10 cellular contexts compared by ENCODE assay signal in genomic region chr9:137168907-137169763, GRCh38. TPM values are rescaled to one million over a fixed set of nuclear protein-coding genes. Genes with fewer than 3 reads are reported as not detected.
DNase-seq lines count a peak whose midpoint lies in the region; ATAC-seq and TF ChIP-seq lines count a peak whose summit lies in the region.
"Had no signal": no experiment of that assay in that cellular context is flagged by ENCODE, and none has a peak within 500 bp of the region (broad histone marks: within the 10 kb centered on the region; RNA-seq: fewer than 3 reads in every experiment).

No MANE protein-coding gene starts in this region.

- H2BK15ac ChIP-seq in mesendoderm (replicated peaks; ENCODE audit: low read depth) = no peak overlapping the region

- no peak for TF ChIP-seq CTCF in chondrocyte (IDR thresholded peaks at IDR 0.05)

- peak overlapping the region; percentile 55 for H3K4me3 Mint-ChIP-seq in chondrocyte (ENCODE audit: unreplicated experiment)

- no peak overlapping the region for H3K27ac Mint-ChIP-seq in chondrocyte (ENCODE audit: unreplicated experiment)

- no peaks in the 10 kb centered on the region for H3K36me3 ChIP-seq in mesendoderm (ENCODE audit: control insufficient read depth, insufficient read depth, low read length)

- H3K9me3 Mint-ChIP-seq in chondrocyte (ENCODE audit: low read depth) = no peaks in the 10 kb centered on the region

- H2BK5ac ChIP-seq in mesendoderm (ENCODE audit: low read length) = no peak overlapping the region

- ATAC-seq in HG02759 (IDR thresholded peaks at IDR 0.05; ENCODE audit: unreplicated experiment) = peak; percentile 47
- ATAC-seq in HG02588 (IDR thresholded peaks at IDR 0.05; ENCODE audit: unreplicated experiment) = no peak
- ATAC-seq in HG03196 (IDR thresholded peaks at IDR 0.05; ENCODE audit: unreplicated experiment) = no peak
- no peak for ATAC-seq in GM21717 (IDR thresholded peaks at IDR 0.05; ENCODE audit: unreplicated experiment)

- H3K79me1 ChIP-seq in mesendoderm (ENCODE audit: low read length) = no peaks in the 10 kb centered on the region

- no peak overlapping the region for H4K8ac ChIP-seq in mesendoderm (ENCODE audit: low read depth, low read length)

- no peak overlapping the region for H2BK120ac ChIP-seq in mesendoderm (ENCODE audit: low read depth, low read length)

- H3K4me3 ChIP-seq in mesendoderm (ENCODE audit: low read length) = no peak overlapping the region

- peaks cover 3% of the 10 kb centered on the region for H3K4me1 Mint-ChIP-seq in chondrocyte (ENCODE audit: low read depth)

- H3K36me3 Mint-ChIP-seq in chondrocyte (ENCODE audit: low read depth) = no peaks in the 10 kb centered on the region

- H3K4me2 ChIP-seq in mesendoderm (ENCODE audit: low read length) = peak overlapping the region; percentile 84

- no peaks in the 10 kb centered on the region for H3K79me2 ChIP-seq in mesendoderm (ENCODE audit: control insufficient read depth, insufficient read depth, low read length)

- H3K56ac ChIP-seq in mesendoderm (ENCODE audit: low read length) = peak overlapping the region; percentile 34

- H3K4me1 ChIP-seq in mesendoderm (ENCODE audit: control insufficient read depth, low read depth, low read length) = no peaks in the 10 kb centered on the region

- no peak overlapping the region for H3K18ac ChIP-seq in mesendoderm (ENCODE audit: low read length)

- no peak overlapping the region for H3K23ac ChIP-seq in mesendoderm (ENCODE audit: low read length)

- no peak overlapping the region for H3K4ac ChIP-seq in mesendoderm (ENCODE audit: low read depth, low read length)

- WGBS in mesendoderm (ENCODE audit: extremely low coverage, insufficient coverage, low lambda C conversion rate) = no CpG with 5 or more reads among the region's 114 CpGs

- peaks cover 32% of the 10 kb centered on the region for H3K27me3 ChIP-seq in mesendoderm (ENCODE audit: insufficient read depth, low read length, poor library complexity)

- DNase-seq in DMS 273 (lab: John Stamatoyannopoulos, UW; ENCODE audit: unreplicated experiment) (peak; percentile 93), NOMO-1 (lab: John Stamatoyannopoulos, UW; ENCODE audit: unreplicated experiment in 2 of 2) (peak; percentile 47 to 69), chondrocyte (ENCODE audit: low spot score) (no peak), mesendoderm (peak; percentile 74)

- H3K27me3 Mint-ChIP-seq in chondrocyte (ENCODE audit: low read depth) = peaks cover 25% of the 10 kb centered on the region

- no peak overlapping the region for H3K9ac ChIP-seq in mesendoderm (ENCODE audit: low read length)

- H3K27ac ChIP-seq in mesendoderm (ENCODE audit: low read depth, low read length) = no peak overlapping the region

- no peak overlapping the region for H4K5ac ChIP-seq in mesendoderm (ENCODE audit: low read length)

- no peak overlapping the region for H2AK5ac ChIP-seq in mesendoderm (ENCODE audit: low read length)

RNA-seq across cellular contexts. Expression of gene LRRC26, which starts 0.7 kb away (rescaled TPM):
- not detected in 3 replicates for total RNA-seq in chondrocyte
- 0.08 TPM for polyA plus RNA-seq in mesendoderm (2013, experiment 1 of 2)
- 0.07 TPM for polyA plus RNA-seq in mesendoderm (2013, experiment 2 of 2)
- total RNA-seq: renal cortical epithelial cell, RPMI7951 had no signal

RNA-seq across cellular contexts. Expression of gene TMEM210, which starts 2.7 kb away (rescaled TPM):
- not detected in 3 replicates for total RNA-seq in chondrocyte
- not detected for polyA plus RNA-seq in mesendoderm (2013, experiment 1 of 2)
- polyA plus RNA-seq in mesendoderm (2013, experiment 2 of 2) = not detected
- total RNA-seq: renal cortical epithelial cell, RPMI7951 had no signal

RNA-seq across cellular contexts. Expression of gene ANAPC2, which starts 19.2 kb away (rescaled TPM):
- 40.3 to 62.6 TPM (median 41.0 TPM) in 3 replicates for total RNA-seq in chondrocyte
- 14.5 TPM for polyA plus RNA-seq in mesendoderm (2013, experiment 1 of 2)
- 14.9 TPM for polyA plus RNA-seq in mesendoderm (2013, experiment 2 of 2)

RNA-seq across cellular contexts. Expression of gene SSNA1, which starts 19.3 kb away (rescaled TPM):
- total RNA-seq in chondrocyte = 54.5 to 57.8 TPM (median 55.5 TPM) in 3 replicates
- polyA plus RNA-seq in mesendoderm (2013, experiment 1 of 2) = 92.9 TPM
- polyA plus RNA-seq in mesendoderm (2013, experiment 2 of 2) = 91.6 TPM

RNA-seq across cellular contexts. Expression of gene GRIN1, which starts 30.2 kb away (rescaled TPM):
- 0.07 TPM in 1 of 3 replicates, not detected in the others for total RNA-seq in chondrocyte
- polyA plus RNA-seq in mesendoderm (2013, experiment 1 of 2) = 0.14 TPM
- polyA plus RNA-seq in mesendoderm (2013, experiment 2 of 2) = 0.08 TPM
- total RNA-seq: RPMI7951 had no signal
